Comparison of ENCODE assay signal across 10 cellular contexts in genomic region chr1:206931709-206932108, GRCh38. TPM values are rescaled to one million over a fixed set of nuclear protein-coding genes. Genes with fewer than 3 reads are reported as not detected.
DNase-seq lines count a peak whose midpoint lies in the region; ATAC-seq and TF ChIP-seq lines count a peak whose summit lies in the region.
"Had no signal": no experiment of that assay in that cellular context is flagged by ENCODE, and none has a peak within 500 bp of the region (broad histone marks: within the 10 kb centered on the region; RNA-seq: fewer than 3 reads in every experiment).

No MANE protein-coding gene starts in this region.

- no CpG with 5 or more reads among the region's 6 CpGs for WGBS in neuronal stem cell (ENCODE audit: extremely low coverage in 2 of 2, insufficient read length in 2 of 2, insufficient replicate concordance in 1 of 2), 2 donors

- peak; percentile 18 for TF ChIP-seq POLR2A in GM18951 (IDR thresholded peaks at IDR 0.05; ENCODE audit: extremely low read depth, insufficient read depth, insufficient read length)

- H3K27ac ChIP-seq in CD4-positive, alpha-beta memory T cell (ENCODE audit: low read depth, low read length): no peak overlapping the region
- H3K27ac ChIP-seq in mucosa of rectum (ENCODE audit: low read depth in 2 of 2, low read length in 2 of 2) (peak overlapping the region; percentile 6 to 75), neuronal stem cell (replicated peaks; ENCODE audit: low read length) (no peak overlapping the region)

- no peaks in the 10 kb centered on the region for H3K9me3 Mint-ChIP-seq in CD4-positive, alpha-beta memory T cell
- H3K9me3 Mint-ChIP-seq in activated naive CD8-positive, alpha-beta T cell (ENCODE audit: low read depth): no peaks in the 10 kb centered on the region

- no peak overlapping the region for H3K4ac ChIP-seq in neuronal stem cell (ENCODE audit: low read length)

- no peak overlapping the region for H3K18ac ChIP-seq in neuronal stem cell (ENCODE audit: low read length)

- no peak overlapping the region for H3K23ac ChIP-seq in neuronal stem cell (ENCODE audit: low read depth, low read length, poor library complexity)

- CTCF ChIA-PET in CD4-positive, alpha-beta memory T cell (lab: Charles Lee; ENCODE audit: partially characterized antibody): interaction anchor here (0.9 to 13.7 kb wide), 25 partner anchors 14 to 222 kb away, joined by 3 to 477 read pairs (median 8); partner anchors contain the start of genes FCAMR, FCMR, IL20 and IL24

- intact Hi-C loops in CD4-positive, alpha-beta memory T cell (cut with micrococcal nuclease): loop anchor here (5.0 kb wide), 1 partner anchor 51 kb away; no protein-coding TSS in a partner anchor

- H2BK12ac ChIP-seq in neuronal stem cell (ENCODE audit: low read length): no peak overlapping the region

- no peak overlapping the region for H4K8ac ChIP-seq in neuronal stem cell (ENCODE audit: low read depth, low read length)

- in situ Hi-C loops in GM18951 (cut with MboI; ENCODE audit: low sequenced_read_pairs, unreplicated experiment): no loop called here

- no peaks in the 10 kb centered on the region for H3K36me3 ChIP-seq in CD4-positive, alpha-beta memory T cell (ENCODE audit: insufficient read depth, low read length)
- H3K36me3 ChIP-seq in mucosa of rectum (ENCODE audit: control insufficient read depth in 2 of 2, insufficient read depth in 2 of 2, low read length in 2 of 2) (peaks cover 62 to 66% of the 10 kb centered on the region in 2 donors), neuronal stem cell (replicated peaks in 1 of 2; ENCODE audit: control insufficient read depth in 2 of 2, insufficient read depth in 2 of 2, low read length in 2 of 2) (no peaks in the 10 kb centered on the region)

- H3K4me1 Mint-ChIP-seq in CD4-positive, alpha-beta memory T cell: peaks cover 22 to 49% (median 32%) of the 10 kb centered on the region in 4 donors
- peaks cover 58% of the 10 kb centered on the region for H3K4me1 Mint-ChIP-seq in activated naive CD8-positive, alpha-beta T cell (ENCODE audit: low read depth)

- ATAC-seq in GM18867 (IDR thresholded peaks at IDR 0.05; ENCODE audit: unreplicated experiment) (no peak), HG03159 (IDR thresholded peaks at IDR 0.05; ENCODE audit: unreplicated experiment) (no peak)
- ATAC-seq: mucosa of descending colon had no signal

- H3K9me3 ChIP-seq in CD4-positive, alpha-beta memory T cell (ENCODE audit: control insufficient read depth in 1 of 2, low read length in 2 of 2): no peaks in the 10 kb centered on the region
- H3K9me3 ChIP-seq in mucosa of rectum (ENCODE audit: control insufficient read depth in 2 of 2, low read length in 2 of 2) (no peaks in the 10 kb centered on the region), neuronal stem cell (replicated peaks in 1 of 2; ENCODE audit: control insufficient read depth in 2 of 2, insufficient read depth in 1 of 2, low read depth in 1 of 2, low read length in 2 of 2) (no peaks in the 10 kb centered on the region)
- H3K9me3 ChIP-seq: mucosa of descending colon had no signal

- no peaks in the 10 kb centered on the region for H3K36me3 Mint-ChIP-seq in CD4-positive, alpha-beta memory T cell
- no peaks in the 10 kb centered on the region for H3K36me3 Mint-ChIP-seq in activated naive CD8-positive, alpha-beta T cell

- H3K27me3 ChIP-seq in CD4-positive, alpha-beta memory T cell (ENCODE audit: insufficient read depth, low read length): no peaks in the 10 kb centered on the region
- H3K27me3 ChIP-seq in mucosa of rectum (ENCODE audit: control insufficient read depth in 2 of 2, insufficient read depth in 2 of 2, low read length in 2 of 2) (no peaks in the 10 kb centered on the region), neuronal stem cell (ENCODE audit: control insufficient read depth in 3 of 3, insufficient read depth in 3 of 3, low read depth in 1 of 3, low read length in 3 of 3) (no peaks in the 10 kb centered on the region)

- H3K79me1 ChIP-seq in neuronal stem cell (ENCODE audit: low read depth, low read length): no peaks in the 10 kb centered on the region

- no peak overlapping the region for H2BK5ac ChIP-seq in neuronal stem cell (ENCODE audit: low read length)

- no peak overlapping the region for H3K14ac ChIP-seq in neuronal stem cell (ENCODE audit: low read length)

- H3K27ac Mint-ChIP-seq in CD4-positive, alpha-beta memory T cell: peak overlapping the region in 4 of 7 donors; percentile 22 to 88 (median 32)
- H3K27ac Mint-ChIP-seq in activated naive CD8-positive, alpha-beta T cell: peak overlapping the region; percentile 22

- H2BK120ac ChIP-seq in neuronal stem cell (ENCODE audit: low read depth, low read length): no peak overlapping the region

- no peak overlapping the region for H4K91ac ChIP-seq in neuronal stem cell (ENCODE audit: low read depth, low read length, poor library complexity)

- H3K4me1 ChIP-seq in CD4-positive, alpha-beta memory T cell (ENCODE audit: insufficient read depth, low read length): peaks cover 34% of the 10 kb centered on the region
- H3K4me1 ChIP-seq in mucosa of rectum (ENCODE audit: control insufficient read depth in 2 of 2, insufficient read depth in 2 of 2, low read length in 2 of 2) (peaks cover 34 to 36% of the 10 kb centered on the region in 2 donors), neuronal stem cell (ENCODE audit: control insufficient read depth in 2 of 2, insufficient read depth in 1 of 2, low read depth in 1 of 2, low read length in 2 of 2) (no peaks in the 10 kb centered on the region)

- no peak overlapping the region for H3K4me3 ChIP-seq in CD4-positive, alpha-beta memory T cell (ENCODE audit: low read length in 2 of 2)
- H3K4me3 ChIP-seq in mucosa of rectum (ENCODE audit: low read length in 2 of 2): no peak overlapping the region
- no peak overlapping the region for H3K4me3 ChIP-seq in neuronal stem cell (ENCODE audit: low read length in 2 of 2)
- H3K4me3 ChIP-seq: mucosa of descending colon had no signal

- no peak for DNase-seq in CD4-positive, alpha-beta memory T cell
- no peak for DNase-seq in putamen (ENCODE audit: low spot score)
- DNase-seq in neuronal stem cell (ENCODE audit: low spot score): no peak
- DNase-seq: mucosa of descending colon, T-helper 2 cell had no signal

- no peak overlapping the region for H2BK15ac ChIP-seq in neuronal stem cell (ENCODE audit: low read length)

- no peak overlapping the region for H2AK5ac ChIP-seq in neuronal stem cell (ENCODE audit: low read depth, low read length)

- H3K9ac ChIP-seq in mucosa of rectum (ENCODE audit: low read depth in 1 of 2, low read length in 2 of 2): peak overlapping the region in 1 of 2 donors; percentile 9
- no peak overlapping the region for H3K9ac ChIP-seq in neuronal stem cell (ENCODE audit: low read depth, low read length, poor library complexity)

- no peak overlapping the region for H3K4me3 Mint-ChIP-seq in CD4-positive, alpha-beta memory T cell
- no peak overlapping the region for H3K4me3 Mint-ChIP-seq in activated naive CD8-positive, alpha-beta T cell

- no peak overlapping the region for H3K4me2 ChIP-seq in neuronal stem cell (ENCODE audit: insufficient read depth, low read length, poor library complexity, severe bottlenecking)

- H3K27me3 Mint-ChIP-seq in CD4-positive, alpha-beta memory T cell: no peaks in the 10 kb centered on the region
- no peaks in the 10 kb centered on the region for H3K27me3 Mint-ChIP-seq in activated naive CD8-positive, alpha-beta T cell

- POLR2A ChIA-PET in CD4-positive, alpha-beta memory T cell (lab: Charles Lee; ENCODE audit: partially characterized antibody): interaction anchor here (0.8 to 8.7 kb wide), 6 partner anchors 14 to 73 kb away, joined by 3 to 179 read pairs (median 11); partner anchors contain the start of gene FCMR

- H2AFZ ChIP-seq in neuronal stem cell (ENCODE audit: low read length): no peak overlapping the region

RNA-seq across cellular contexts. Expression of gene FCMR, which starts 10.0 kb away (rescaled TPM):
- total RNA-seq in CD4-positive, alpha-beta memory T cell: 100 to 1,000 TPM; 554 to 588 TPM
- 100 to 1,000 TPM; 493 to 558 TPM for polyA plus RNA-seq in CD4-positive, alpha-beta memory T cell
- polyA plus RNA-seq in neuronal stem cell (2013, experiment 1 of 2): not detected
- polyA plus RNA-seq in neuronal stem cell (2013, experiment 2 of 2): 0.03 TPM

RNA-seq across cellular contexts. Expression of gene PIGR, which starts 14.6 kb away (rescaled TPM):
- total RNA-seq in CD4-positive, alpha-beta memory T cell: not detected
- not detected for polyA plus RNA-seq in CD4-positive, alpha-beta memory T cell
- polyA plus RNA-seq in neuronal stem cell (2013, experiment 1 of 2): not detected
- not detected for polyA plus RNA-seq in neuronal stem cell (2013, experiment 2 of 2)

RNA-seq across cellular contexts. Expression of gene IL24, which starts 34.5 kb away (rescaled TPM):
- not detected for total RNA-seq in CD4-positive, alpha-beta memory T cell
- 10 to 100 TPM; 20.3 to 29.6 TPM for polyA plus RNA-seq in CD4-positive, alpha-beta memory T cell
- not detected for polyA plus RNA-seq in neuronal stem cell (2013, experiment 1 of 2)
- not detected for polyA plus RNA-seq in neuronal stem cell (2013, experiment 2 of 2)
- total RNA-seq: mucosa of descending colon had no signal

RNA-seq across cellular contexts. Expression of gene FCAMR, which starts 38.6 kb away (rescaled TPM):
- total RNA-seq in CD4-positive, alpha-beta memory T cell: not detected
- not detected for polyA plus RNA-seq in CD4-positive, alpha-beta memory T cell
- not detected for polyA plus RNA-seq in neuronal stem cell (2013, experiment 1 of 2)
- not detected for polyA plus RNA-seq in neuronal stem cell (2013, experiment 2 of 2)

Comparison
In these comparisons a context has a peak if more than half of its experiments do, and no peak if none do; other contexts are left out.
1. H3K27ac ChIP-seq: peak in mucosa of rectum (2 of 2); none in CD4-positive, alpha-beta memory T cell (single experiment) and neuronal stem cell (single experiment).